Comparison of ENCODE assay signal across 16 cellular contexts in the genomic region with DNA sequence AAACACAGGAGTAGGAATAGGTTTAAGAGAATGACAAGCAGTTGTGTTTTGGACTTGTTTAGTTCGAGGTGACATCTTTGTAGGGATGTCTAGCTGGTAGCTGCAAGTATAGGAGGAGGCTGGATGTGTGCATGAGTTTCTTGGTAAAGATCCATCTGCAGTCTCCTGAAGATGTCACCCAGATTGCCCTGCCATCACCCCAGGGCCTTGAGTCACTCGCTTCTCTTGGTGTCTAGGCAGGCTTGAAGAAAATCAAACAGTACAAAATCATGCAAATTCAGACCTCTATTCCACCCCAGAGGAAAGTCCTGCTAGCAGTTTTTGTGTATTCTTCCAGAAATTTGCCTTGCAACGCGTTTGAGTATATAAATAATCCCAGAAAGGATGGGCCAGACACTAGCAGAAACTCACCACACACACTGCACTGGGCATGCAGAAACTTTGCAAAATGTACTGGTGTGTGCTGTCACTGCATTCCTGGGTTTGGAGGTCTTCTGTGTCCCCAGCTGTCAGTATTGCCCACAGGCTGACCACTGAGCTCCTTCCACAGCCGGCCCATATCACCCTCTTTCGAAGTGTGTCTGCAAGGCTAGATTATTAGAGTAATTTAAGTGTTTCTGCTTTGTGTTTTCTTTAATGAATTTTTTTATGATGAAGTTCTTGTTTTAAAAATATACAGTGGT. TPM values are rescaled to one million over a fixed set of nuclear protein-coding genes. Genes with fewer than 3 reads are reported as not detected.
DNase-seq lines count a peak whose midpoint lies in the region; ATAC-seq and TF ChIP-seq lines count a peak whose summit lies in the region.
"Had no signal": no experiment of that assay in that cellular context is flagged by ENCODE, and none has a peak within 500 bp of the region (broad histone marks: within the 10 kb centered on the region; RNA-seq: fewer than 3 reads in every experiment).

No MANE protein-coding gene starts in this region.

- H3K4me1 Mint-ChIP-seq in stimulated activated memory B cell treated with anti-CD40 and anti-IgM and Interleukin-4, amounts not matched to agents 10 μg/mL and 1 μg/mL and 100 μg/mL, for 72 hours, result peaks cover 70% of the 10 kb centered on the region

- peaks cover 71% of the 10 kb centered on the region for H3K4me1 ChIP-seq in SJSA1 (replicated peaks)
- peaks cover under 1% of the 10 kb centered on the region for H3K4me1 ChIP-seq in iPS-15b (ENCODE audit: control insufficient read depth, insufficient read depth, low read length)

- H3K36me3 ChIP-seq in SJSA1, result no peaks in the 10 kb centered on the region
- H3K36me3 ChIP-seq in iPS-15b (ENCODE audit: control insufficient read depth, insufficient read depth, low read length), result no peaks in the 10 kb centered on the region
- H3K36me3 ChIP-seq: prostate gland had no signal

- peak overlapping the region; percentile 4 for H3K9ac ChIP-seq in iPS-15b (ENCODE audit: low read depth, low read length)

- no peak for TF ChIP-seq CTCF in GM20000 (IDR thresholded peaks at IDR 0.05; ENCODE audit: extremely low read depth, missing control alignments)

- H3K27ac Mint-ChIP-seq in stimulated activated memory B cell treated with anti-CD40 and anti-IgM and Interleukin-4, amounts not matched to agents 10 μg/mL and 1 μg/mL and 100 μg/mL, for 72 hours, result peak overlapping the region; percentile 5
- H3K27ac Mint-ChIP-seq: stimulated activated naive CD8-positive, alpha-beta T cell treated with anti-CD3 and anti-CD28 coated beads, Interleukin-15, Interleukin-2, amounts not matched to agents 100 ng/mL and 50 ng/mL, for 24 hours had no signal

- H3K9me3 Mint-ChIP-seq in stimulated activated memory B cell treated with anti-CD40 and anti-IgM and Interleukin-4, amounts not matched to agents 10 μg/mL and 1 μg/mL and 100 μg/mL, for 72 hours, result no peaks in the 10 kb centered on the region
- H3K9me3 Mint-ChIP-seq: stimulated activated naive CD8-positive, alpha-beta T cell treated with anti-CD3 and anti-CD28 coated beads, Interleukin-15, Interleukin-2, amounts not matched to agents 100 ng/mL and 50 ng/mL, for 24 hours had no signal

- H3K27me3 ChIP-seq in SJSA1 (replicated peaks) (no peaks in the 10 kb centered on the region), iPS-15b (ENCODE audit: control insufficient read depth, insufficient read depth, low read length) (no peaks in the 10 kb centered on the region)

- DNase-seq in EH (ENCODE audit: low read depth) (peak; percentile 74), SJSA1 (ENCODE audit: low read depth in 1 of 2, low spot score in 2 of 2) (no peak), NCI-H510A (lab: John Stamatoyannopoulos, UW) (no peak), GM20000 (ENCODE audit: low spot score) (no peak), germinal center (ENCODE audit: low spot score) (no peak)
- DNase-seq: activated CD4-positive, alpha-beta T cell treated with anti-CD3 and anti-CD28 coated beads for 36 hours; mesendoderm; MM.1S; NCI-H2171 treated with DMSO at 0.1 percent for 48 hours; stimulated activated CD4-positive, alpha-beta T cell treated with anti-CD3 and anti-CD28 coated beads, Interleukin-4, amount 100 ng/mL, for 24 hours; T-helper 1 cell had no signal

- H3K27me3 Mint-ChIP-seq in stimulated activated memory B cell treated with anti-CD40 and anti-IgM and Interleukin-4, amounts not matched to agents 10 μg/mL and 1 μg/mL and 100 μg/mL, for 72 hours, result no peaks in the 10 kb centered on the region
- H3K27me3 Mint-ChIP-seq: activated CD4-positive, alpha-beta T cell treated with anti-CD3 and anti-CD28 coated beads for 36 hours; stimulated activated naive CD8-positive, alpha-beta T cell treated with anti-CD3 and anti-CD28 coated beads, Interleukin-15, Interleukin-2, amounts not matched to agents 100 ng/mL and 50 ng/mL, for 24 hours had no signal

- H3K4me3 Mint-ChIP-seq in stimulated activated memory B cell treated with anti-CD40 and anti-IgM and Interleukin-4, amounts not matched to agents 10 μg/mL and 1 μg/mL and 100 μg/mL, for 72 hours, result no peak overlapping the region
- H3K4me3 Mint-ChIP-seq: activated CD4-positive, alpha-beta T cell treated with anti-CD3 and anti-CD28 coated beads for 36 hours; stimulated activated naive CD8-positive, alpha-beta T cell treated with anti-CD3 and anti-CD28 coated beads, Interleukin-15, Interleukin-2, amounts not matched to agents 100 ng/mL and 50 ng/mL, for 24 hours had no signal

- ATAC-seq in stimulated activated memory B cell treated with anti-CD40 and anti-IgM and Interleukin-4, amounts not matched to agents 10 μg/mL and 1 μg/mL and 100 μg/mL, for 72 hours, result no peak
- ATAC-seq in HG03196 (IDR thresholded peaks at IDR 0.05; ENCODE audit: unreplicated experiment), result no peak
- ATAC-seq: activated CD4-positive, alpha-beta T cell treated with anti-CD3 and anti-CD28 coated beads for 36 hours had no signal

- no peaks in the 10 kb centered on the region for H3K9me3 ChIP-seq in SJSA1 (replicated peaks)
- H3K9me3 ChIP-seq in iPS-15b (ENCODE audit: control insufficient read depth, insufficient read depth, low read length), result no peaks in the 10 kb centered on the region
- H3K9me3 ChIP-seq: prostate gland had no signal

- H3K4me3 ChIP-seq in SJSA1 (no peak overlapping the region), iPS-15b (ENCODE audit: low read depth, low read length) (no peak overlapping the region)
- H3K4me3 ChIP-seq: prostate gland had no signal

- H3K27ac ChIP-seq in SJSA1, result peak overlapping the region; percentile 88

- H3K36me3 Mint-ChIP-seq in stimulated activated memory B cell treated with anti-CD40 and anti-IgM and Interleukin-4, amounts not matched to agents 10 μg/mL and 1 μg/mL and 100 μg/mL, for 72 hours, result no peaks in the 10 kb centered on the region

RNA-seq across cellular contexts. Expression of a gene that starts 51.5 kb away (rescaled TPM):
- 10.5 and 14.5 TPM in 2 replicates for total RNA-seq in SJSA1 (2014; rRNA removed; shearing (Covaris generic))
